Comparison of ENCODE assay signal across 10 cellular contexts in genomic region chr6:167501831-167502385, GRCh38.
DNase-seq lines count a peak whose midpoint lies in the region; TF ChIP-seq lines count a peak whose summit lies in the region.
"Had no signal": no experiment of that assay in that cellular context is flagged by ENCODE, and none has a peak within 500 bp of the region (broad histone marks: within the 10 kb centered on the region; RNA-seq: fewer than 3 reads in every experiment).

No MANE protein-coding gene starts in this region.

- no CpG with 5 or more reads among the region's 19 CpGs for WGBS in neuronal stem cell (ENCODE audit: extremely low coverage in 2 of 2, insufficient read length in 2 of 2, insufficient replicate concordance in 1 of 2), 2 donors

- H2AFZ ChIP-seq in neuronal stem cell (ENCODE audit: low read length): no peak overlapping the region

- no peak overlapping the region for H3K4me2 ChIP-seq in neuronal stem cell (ENCODE audit: insufficient read depth, low read length, poor library complexity, severe bottlenecking)

- no peak overlapping the region for H4K8ac ChIP-seq in neuronal stem cell (ENCODE audit: low read depth, low read length)

- peak overlapping the region; percentile 51 for H2BK15ac ChIP-seq in neuronal stem cell (ENCODE audit: low read length)

- peak; percentile 48 for TF ChIP-seq CTCF in choroid plexus epithelial cell (conservative IDR thresholded peaks at IDR 0.05; ENCODE audit: low read depth, low read length)

- no peak overlapping the region for H3K9ac ChIP-seq in neuronal stem cell (ENCODE audit: low read depth, low read length, poor library complexity)

- no peak overlapping the region for H3K4ac ChIP-seq in neuronal stem cell (ENCODE audit: low read length)

- H3K27me3 ChIP-seq in MG63 (no peaks in the 10 kb centered on the region), neuronal stem cell (ENCODE audit: control insufficient read depth in 3 of 3, insufficient read depth in 3 of 3, low read depth in 1 of 3, low read length in 3 of 3) (no peaks in the 10 kb centered on the region)

- H3K23ac ChIP-seq in neuronal stem cell (ENCODE audit: low read depth, low read length, poor library complexity): peak overlapping the region; percentile 27

- peaks cover 0 to 9% of the 10 kb centered on the region in 2 donors for H3K4me1 ChIP-seq in neuronal stem cell (ENCODE audit: control insufficient read depth in 2 of 2, insufficient read depth in 1 of 2, low read depth in 1 of 2, low read length in 2 of 2)

- H3K79me1 ChIP-seq in neuronal stem cell (ENCODE audit: low read depth, low read length): no peaks in the 10 kb centered on the region

- peak overlapping the region; percentile 35 for H2AK5ac ChIP-seq in neuronal stem cell (ENCODE audit: low read depth, low read length)

- H3K18ac ChIP-seq in neuronal stem cell (ENCODE audit: low read length): peak overlapping the region; percentile 78

- no peak overlapping the region for H3K27ac ChIP-seq in neuronal stem cell (replicated peaks; ENCODE audit: low read length)

- H3K14ac ChIP-seq in neuronal stem cell (ENCODE audit: low read length): no peak overlapping the region

- H2BK120ac ChIP-seq in neuronal stem cell (ENCODE audit: low read depth, low read length): peak overlapping the region; percentile 14

- no peaks in the 10 kb centered on the region for H3K9me3 ChIP-seq in MG63
- H3K9me3 ChIP-seq in neuronal stem cell (replicated peaks in 1 of 2; ENCODE audit: control insufficient read depth in 2 of 2, insufficient read depth in 1 of 2, low read depth in 1 of 2, low read length in 2 of 2): no peaks in the 10 kb centered on the region

- no peak overlapping the region for H4K91ac ChIP-seq in neuronal stem cell (ENCODE audit: low read depth, low read length, poor library complexity)

- H3K36me3 ChIP-seq in MG63 (no peaks in the 10 kb centered on the region), neuronal stem cell (replicated peaks in 1 of 2; ENCODE audit: control insufficient read depth in 2 of 2, insufficient read depth in 2 of 2, low read length in 2 of 2) (no peaks in the 10 kb centered on the region)

- no peak overlapping the region for H2BK12ac ChIP-seq in neuronal stem cell (ENCODE audit: low read length)

- H3K4me3 ChIP-seq in MG63 (no peak overlapping the region), choroid plexus epithelial cell (ENCODE audit: low read depth, low read length) (no peak overlapping the region), neuronal stem cell (ENCODE audit: low read length in 2 of 2) (no peak overlapping the region)

- peak in 2 of 3 experiments; percentile 17 to 51 for DNase-seq in NCI-H1417 (lab: John Stamatoyannopoulos, UW)
- no peak for DNase-seq in NCI-H1417 treated with DMSO at 0.1 percent for 48 hours (lab: John Stamatoyannopoulos, UW)
- peak; percentile 23 for DNase-seq in MG63
- DNase-seq in choroid plexus epithelial cell (ENCODE audit: low read depth): peak; percentile 24
- no peak for DNase-seq in neuronal stem cell (ENCODE audit: low spot score)
- no peak for DNase-seq in stimulated activated CD4-positive, alpha-beta T cell treated with anti-CD3 and anti-CD28 coated beads, Interleukin-2, amount 100 ng/mL, for 24 hours
- DNase-seq in NOMO-1 treated with dmso at 0.1 percent for 144 hours (lab: John Stamatoyannopoulos, UW; ENCODE audit: unreplicated experiment): no peak
- no peak for DNase-seq in superior temporal gyrus (ENCODE audit: extremely low spot score)
- DNase-seq: activated naive CD4-positive, alpha-beta T cell treated with anti-CD3 and anti-CD28 coated beads, Interleukin-2, amount 50 U/mL, for 16 hours; naive thymus-derived CD4-positive, alpha-beta T cell had no signal

- peak overlapping the region; percentile 15 for H2BK5ac ChIP-seq in neuronal stem cell (ENCODE audit: low read length)

Comparison
In these comparisons a context has a peak if more than half of its experiments do, and no peak if none do; other contexts are left out.
1. DNase-seq: peak in NCI-H1417 (2 of 3), MG63 (single experiment) and choroid plexus epithelial cell (single experiment); none in NCI-H1417 treated with DMSO at 0.1 percent for 48 hours (single experiment), neuronal stem cell (single experiment), stimulated activated CD4-positive, alpha-beta T cell treated with anti-CD3 and anti-CD28 coated beads, Interleukin-2, amount 100 ng/mL, for 24 hours (0 of 2), NOMO-1 treated with dmso at 0.1 percent for 144 hours (single experiment) and superior temporal gyrus (single experiment).